Comparison of ENCODE assay signal across 11 cellular contexts in the genomic region with DNA sequence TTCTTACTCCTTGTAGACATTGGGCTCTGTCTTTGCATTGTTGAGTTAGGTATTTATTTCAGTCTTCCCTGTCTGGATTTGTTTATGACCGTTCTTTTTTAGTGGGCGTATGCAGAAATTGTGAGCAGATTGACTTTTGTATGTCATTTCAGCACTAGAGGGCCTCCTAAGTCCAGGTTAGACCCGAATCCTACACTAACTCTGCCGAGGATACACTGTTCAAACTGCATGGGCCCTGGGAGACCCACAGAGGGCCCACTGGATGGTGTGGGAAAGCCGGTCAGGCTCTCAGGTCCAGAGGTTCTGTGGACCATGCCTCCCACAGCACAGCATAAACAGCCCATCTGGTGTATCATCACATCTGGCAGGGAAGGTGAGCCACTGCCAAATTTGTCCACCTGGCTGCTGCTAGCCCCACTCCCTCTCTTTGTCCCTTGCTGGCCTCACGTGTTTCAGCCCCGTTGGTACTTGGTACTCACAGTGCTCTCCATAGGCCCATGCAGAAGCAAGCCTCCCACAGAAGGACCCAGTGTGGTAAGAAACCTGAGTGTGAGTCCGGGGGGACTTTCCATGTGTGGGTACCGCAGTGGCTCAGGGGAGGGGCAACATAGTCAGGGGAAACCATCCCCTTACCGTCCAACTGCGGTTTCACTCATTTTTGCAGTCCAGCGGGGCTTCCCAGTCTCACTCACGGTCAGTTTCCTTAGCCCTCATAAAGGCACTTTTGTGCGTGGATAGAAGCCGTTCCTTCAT.
A peak's percentile ranks its signal among the peaks of the same experiment; 100 is the strongest.
DNase-seq lines count a peak whose midpoint lies in the region; ATAC-seq and TF ChIP-seq lines count a peak whose summit lies in the region.
"Had no signal": no experiment of that assay in that cellular context is flagged by ENCODE, and none has a peak within 500 bp of the region (broad histone marks: within the 10 kb centered on the region; RNA-seq: fewer than 3 reads in every experiment).

No MANE protein-coding gene starts in this region.

- H2AFZ ChIP-seq in MM.1S (ENCODE audit: low read length) = no peak overlapping the region

- no peak overlapping the region for H3K27ac ChIP-seq in MM.1S (ENCODE audit: low read length)
- no peak overlapping the region for H3K27ac ChIP-seq in left ventricle myocardium inferior (replicated peaks)

- peaks cover 14% of the 10 kb centered on the region for H3K36me3 ChIP-seq in GM06990 (ENCODE audit: control insufficient read depth, insufficient read depth, low read length)
- no peaks in the 10 kb centered on the region for H3K36me3 ChIP-seq in MM.1S (replicated peaks; ENCODE audit: insufficient read depth, low read length)
- peaks cover 3% of the 10 kb centered on the region for H3K36me3 ChIP-seq in left ventricle myocardium inferior

- H3K9me3 ChIP-seq in MM.1S (replicated peaks; ENCODE audit: insufficient read depth, low read length) (no peaks in the 10 kb centered on the region), left ventricle myocardium inferior (replicated peaks) (peaks cover 32% of the 10 kb centered on the region)

- no peaks in the 10 kb centered on the region for H3K79me2 ChIP-seq in MM.1S (ENCODE audit: low read length)

- H3K4me3 ChIP-seq in GM06990 (replicated peaks; ENCODE audit: low read depth, low read length) = peak overlapping the region; percentile 17
- H3K4me3 ChIP-seq in MM.1S (ENCODE audit: low read length) = no peak overlapping the region
- no peak overlapping the region for H3K4me3 ChIP-seq in left ventricle myocardium inferior

- no peaks in the 10 kb centered on the region for H3F3A ChIP-seq in MM.1S (ENCODE audit: insufficient read depth, low read length)

- DNase-seq in GM06990 (ENCODE audit: extremely low read depth, insufficient read length) (peak; percentile 53), MM.1S (no peak), iPS-NIHi7 (ENCODE audit: extremely low spot score) (peak; percentile 60), OCI-M1 (lab: John Stamatoyannopoulos, UW) (no peak), NCI-H2196 (lab: John Stamatoyannopoulos, UW; ENCODE audit: unreplicated experiment) (no peak), left ventricle myocardium inferior (no peak)
- DNase-seq: activated gamma-delta T cell treated with Interleukin-2 at 50 U/mL for 16 hours, hypothalamus, NCI-H1092 had no signal

- no peaks in the 10 kb centered on the region for H4K20me1 ChIP-seq in MM.1S (ENCODE audit: insufficient read depth, low read length)

- H3K4me1 ChIP-seq in MM.1S (ENCODE audit: low read length) (no peaks in the 10 kb centered on the region), left ventricle myocardium inferior (no peaks in the 10 kb centered on the region)

- H3K9me2 ChIP-seq in MM.1S (replicated peaks; ENCODE audit: insufficient read depth, low read length) = no peaks in the 10 kb centered on the region

- no peak overlapping the region for H3K4me2 ChIP-seq in MM.1S (ENCODE audit: low read depth, low read length)

- intact Hi-C loops in left ventricle myocardium inferior (cut with micrococcal nuclease) = no loop called here

- TF ChIP-seq CTCF in GM06990 (IDR thresholded peaks at IDR 0.05; ENCODE audit: insufficient read depth, low read length, poor library complexity, severe bottlenecking) (peak; percentile 39), MM.1S (IDR thresholded peaks at IDR 0.05; ENCODE audit: low read length) (0 out of 2 replicates have a peak, but pooled peaks have one; percentile 0), left ventricle myocardium inferior (IDR thresholded peaks at IDR 0.05; ENCODE audit: borderline replicate concordance) (no peak)

- H3K27me3 ChIP-seq in GM06990 (replicated peaks; ENCODE audit: control insufficient read depth, insufficient read depth, low read length) (no peaks in the 10 kb centered on the region), MM.1S (replicated peaks; ENCODE audit: insufficient read depth, low read length) (no peaks in the 10 kb centered on the region), left ventricle myocardium inferior (ENCODE audit: low read depth) (peaks cover 19% of the 10 kb centered on the region)

- ATAC-seq in GM21529 (IDR thresholded peaks at IDR 0.05; ENCODE audit: unreplicated experiment) (peak; percentile 66), GM21367 (IDR thresholded peaks at IDR 0.05; ENCODE audit: unreplicated experiment) (no peak)

- no peak overlapping the region for H3K9ac ChIP-seq in MM.1S (ENCODE audit: low read length)

Comparison
In these comparisons a context has a peak if more than half of its experiments do, and no peak if none do; other contexts are left out.
1. DNase-seq: peak in GM06990 (single experiment) and iPS-NIHi7 (single experiment); none in MM.1S (single experiment), OCI-M1 (single experiment), NCI-H2196 (single experiment) and left ventricle myocardium inferior (single experiment).